Comparison of ENCODE assay signal across 19 cellular contexts in the genomic region with DNA sequence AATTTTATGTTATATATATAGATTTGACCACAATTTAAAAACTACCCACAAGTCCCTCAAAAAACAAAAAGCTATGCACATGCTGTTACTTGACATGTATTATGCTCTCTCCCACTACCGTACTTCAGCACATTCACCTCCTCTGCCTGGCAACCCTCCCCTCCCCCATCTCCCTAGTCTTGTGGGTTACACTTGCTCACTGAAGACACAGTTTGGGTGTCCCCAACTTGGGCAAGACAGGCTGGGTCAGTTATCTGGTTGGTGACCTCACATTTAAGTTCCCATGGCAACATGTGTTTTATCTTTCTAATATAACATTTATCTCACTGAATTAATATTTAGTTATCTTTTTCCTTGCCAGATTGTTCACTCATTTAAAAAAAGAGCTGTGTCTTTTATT.
"Had no signal": no experiment of that assay in that cellular context is flagged by ENCODE, and none has a peak within 500 bp of the region (broad histone marks: within the 10 kb centered on the region; RNA-seq: fewer than 3 reads in every experiment).

No MANE protein-coding gene starts in this region.

- H3K4me1 ChIP-seq: lower lobe of right lung had no signal

- H3K4me3 ChIP-seq: coronary artery, esophagus muscularis mucosa, gastroesophageal sphincter, lower lobe of right lung, tibial artery had no signal

- H3K9me3 ChIP-seq: esophagus muscularis mucosa, gastroesophageal sphincter, lower lobe of right lung, tibial artery had no signal

- H3K27me3 ChIP-seq: esophagus muscularis mucosa, gastroesophageal sphincter, tibial artery had no signal

- H3K4me1 Mint-ChIP-seq: activated T-helper 17 cell treated with anti-CD3 and anti-CD28 coated beads, Interleukin-2, amount 50 U/mL, for 72 hours; central memory CD8-positive, alpha-beta T cell had no signal

- H3K27me3 Mint-ChIP-seq: activated CD8-positive, alpha-beta T cell treated with anti-CD3 and anti-CD28 coated beads for 36 hours; activated T-helper 17 cell treated with anti-CD3 and anti-CD28 coated beads, Interleukin-2, amount 50 U/mL, for 72 hours; central memory CD8-positive, alpha-beta T cell; natural killer cell treated with Interleukin-12 subunit alpha and Interleukin-12 subunit beta and Interleukin-15 and Interleukin-18, amount 100 ng/mL, for 72 hours had no signal

- ATAC-seq: activated CD8-positive, alpha-beta T cell treated with anti-CD3 and anti-CD28 coated beads for 36 hours; activated T-helper 17 cell treated with anti-CD3 and anti-CD28 coated beads, Interleukin-2, amount 50 U/mL, for 72 hours; gastroesophageal sphincter; lower lobe of right lung; natural killer cell treated with Interleukin-12 subunit alpha and Interleukin-12 subunit beta and Interleukin-15 and Interleukin-18, amount 100 ng/mL, for 72 hours had no signal

- H3K27ac ChIP-seq: coronary artery, esophagus muscularis mucosa, lower lobe of right lung had no signal

- H3K9me3 Mint-ChIP-seq: activated CD8-positive, alpha-beta T cell treated with anti-CD3 and anti-CD28 coated beads for 36 hours; activated naive CD4-positive, alpha-beta T cell treated with anti-CD3 and anti-CD28 coated beads for 36 hours; activated T-helper 17 cell treated with anti-CD3 and anti-CD28 coated beads, Interleukin-2, amount 50 U/mL, for 72 hours; central memory CD8-positive, alpha-beta T cell; natural killer cell treated with Interleukin-12 subunit alpha and Interleukin-12 subunit beta and Interleukin-15 and Interleukin-18, amount 100 ng/mL, for 72 hours; T-helper 2 cell treated with Interferon-gamma antibody and Interleukin-4, amounts not matched to agents 5 μg/mL and 100 μg/mL, for 36 hours had no signal

- H3K27ac Mint-ChIP-seq: activated CD8-positive, alpha-beta T cell treated with anti-CD3 and anti-CD28 coated beads for 36 hours; activated naive CD4-positive, alpha-beta T cell treated with anti-CD3 and anti-CD28 coated beads for 36 hours; activated T-helper 17 cell treated with anti-CD3 and anti-CD28 coated beads, Interleukin-2, amount 50 U/mL, for 72 hours; natural killer cell treated with Interleukin-12 subunit alpha and Interleukin-12 subunit beta and Interleukin-15 and Interleukin-18, amount 100 ng/mL, for 72 hours; T-helper 2 cell treated with Interferon-gamma antibody and Interleukin-4, amounts not matched to agents 5 μg/mL and 100 μg/mL, for 36 hours had no signal

- H3K4me3 Mint-ChIP-seq: activated CD8-positive, alpha-beta T cell treated with anti-CD3 and anti-CD28 coated beads for 36 hours; activated naive CD4-positive, alpha-beta T cell treated with anti-CD3 and anti-CD28 coated beads for 36 hours; activated T-helper 17 cell treated with anti-CD3 and anti-CD28 coated beads, Interleukin-2, amount 50 U/mL, for 72 hours; central memory CD8-positive, alpha-beta T cell; natural killer cell treated with Interleukin-12 subunit alpha and Interleukin-12 subunit beta and Interleukin-15 and Interleukin-18, amount 100 ng/mL, for 72 hours; T-helper 2 cell treated with Interferon-gamma antibody and Interleukin-4, amounts not matched to agents 5 μg/mL and 100 μg/mL, for 36 hours had no signal

- DNase-seq: activated CD4-positive, alpha-beta T cell treated with anti-CD3 and anti-CD28 coated beads for 4 hours; activated CD8-positive, alpha-beta T cell treated with anti-CD3 and anti-CD28 coated beads for 36 hours; activated naive CD4-positive, alpha-beta T cell treated with anti-CD3 and anti-CD28 coated beads for 36 hours; activated T-cell treated with anti-CD3 and anti-CD28 coated beads, Interleukin-2, amount 50 U/mL, for 1 hour; left cardiac atrium; lower lobe of right lung; retina; stimulated activated CD4-positive, alpha-beta T cell treated with anti-CD3 and anti-CD28 coated beads, Interleukin-12 subunit alpha, Interleukin-12 subunit beta, amount 100 ng/mL, for 4 hours; stimulated activated CD4-positive, alpha-beta T cell treated with anti-CD3 and anti-CD28 coated beads, Interleukin-1b, Interleukin-23, amount 100 ng/mL, for 48 hours; stimulated activated CD8-positive, alpha-beta memory T cell treated with anti-CD3 and anti-CD28 coated beads, Interleukin-4, amount 100 ng/mL, for 48 hours; stimulated activated naive CD4-positive, alpha-beta T cell treated with Interleukin-2 at 50 U/mL for 16 hours; tibial artery had no signal
